20 cellular contexts compared by ENCODE assay signal in the genomic region with DNA sequence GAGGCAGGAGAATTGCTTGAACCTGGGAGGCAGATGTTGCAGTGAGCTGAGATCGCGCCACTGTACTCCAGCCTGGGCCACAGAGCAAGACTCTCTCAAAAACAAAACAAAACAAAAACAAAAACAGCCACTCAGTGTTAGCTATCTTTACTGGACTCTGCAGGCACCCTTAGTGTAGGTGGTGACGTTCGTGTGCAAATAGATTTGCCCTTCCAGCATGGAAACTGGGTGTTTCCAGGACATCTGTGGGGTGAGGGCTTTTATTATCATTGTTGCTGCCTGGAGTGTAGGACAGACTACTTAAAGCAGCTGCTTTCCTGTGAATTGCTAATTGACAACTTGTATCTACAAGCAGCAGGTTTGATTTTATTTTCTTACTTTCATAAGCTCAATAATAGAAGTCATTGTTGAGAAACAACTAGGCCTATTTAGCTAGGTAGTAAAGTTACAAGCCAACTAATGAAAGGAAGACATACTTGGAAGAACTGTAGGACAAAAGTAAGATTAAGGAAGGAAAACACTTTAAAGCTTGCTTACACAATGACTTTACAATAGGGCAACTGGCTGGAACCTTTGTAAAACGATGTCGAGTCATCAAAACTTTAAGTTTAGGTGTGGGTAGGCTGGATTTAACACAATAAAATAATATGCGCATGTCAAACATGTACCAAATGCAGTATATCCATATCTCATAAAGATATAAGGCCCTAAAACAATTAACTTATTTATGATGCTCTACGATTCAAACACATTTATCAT.
"Had no signal": no experiment of that assay in that cellular context is flagged by ENCODE, and none has a peak within 500 bp of the region (broad histone marks: within the 10 kb centered on the region; RNA-seq: fewer than 3 reads in every experiment).

No MANE protein-coding gene starts in this region.

- H3K9me3 Mint-ChIP-seq: activated CD4-positive, alpha-beta memory T cell treated with anti-CD3 and anti-CD28 coated beads for 36 hours; activated T-cell treated with anti-CD3 and anti-CD28 coated beads, Interleukin-2, amount 50 U/mL, for 4 hours; naive thymus-derived CD8-positive, alpha-beta T cell had no signal

- H3K4me1 Mint-ChIP-seq: activated CD4-positive, alpha-beta T cell treated with anti-CD3 and anti-CD28 coated beads for 36 hours; naive thymus-derived CD8-positive, alpha-beta T cell had no signal

- H3K9me3 ChIP-seq: prostate gland, upper lobe of right lung had no signal

- H3K4me1 ChIP-seq: foreskin keratinocyte, prostate gland, upper lobe of right lung had no signal

- DNase-seq: activated CD4-positive, alpha-beta memory T cell treated with anti-CD3 and anti-CD28 coated beads for 36 hours; activated CD4-positive, alpha-beta T cell treated with anti-CD3 and anti-CD28 coated beads for 36 hours; activated effector memory CD4-positive, alpha-beta T cell treated with anti-CD3 and anti-CD28 coated beads, Interleukin-2, amount 50 U/mL, for 16 hours; activated T-cell treated with anti-CD3 and anti-CD28 coated beads, Interleukin-2, amount 50 U/mL, for 4 hours; amniotic stem cell; foreskin keratinocyte; head of caudate nucleus; naive thymus-derived CD8-positive, alpha-beta T cell; right cardiac atrium; stimulated activated CD4-positive, alpha-beta T cell treated with anti-CD3 and anti-CD28 coated beads, Interleukin-4, amount 100 ng/mL, for 4 hours; stimulated activated CD8-positive, alpha-beta memory T cell treated with anti-CD3 and anti-CD28 coated beads, Interleukin-4, amount 100 ng/mL, for 48 hours; stimulated activated naive CD8-positive, alpha-beta T cell treated with anti-CD3 and anti-CD28 coated beads, Interleukin-15, Interleukin-2, amounts not matched to agents 100 U/mL and 50 U/mL, for 24 hours; T-helper 1 cell; upper lobe of right lung; WERI-Rb-1 had no signal

- H3K4me3 ChIP-seq: lung, prostate gland, smooth muscle cell, upper lobe of right lung had no signal

- H3K36me3 Mint-ChIP-seq: activated CD4-positive, alpha-beta memory T cell treated with anti-CD3 and anti-CD28 coated beads for 36 hours; activated naive CD8-positive, alpha-beta T cell; naive thymus-derived CD8-positive, alpha-beta T cell had no signal

- H3K27ac ChIP-seq: foreskin keratinocyte, prostate gland, upper lobe of right lung, WERI-Rb-1 had no signal

- ATAC-seq: activated CD4-positive, alpha-beta T cell treated with anti-CD3 and anti-CD28 coated beads for 36 hours; activated T-cell treated with anti-CD3 and anti-CD28 coated beads, Interleukin-2, amount 50 U/mL, for 4 hours; foreskin keratinocyte; naive thymus-derived CD8-positive, alpha-beta T cell; right cardiac atrium; SK-N-SH treated with all-trans-retinoic acid at 6 μM for 48 hours; stimulated activated naive CD8-positive, alpha-beta T cell treated with anti-CD3 and anti-CD28 coated beads, Interleukin-15, Interleukin-2, amounts not matched to agents 100 U/mL and 50 U/mL, for 24 hours; upper lobe of right lung had no signal

- H3K27me3 ChIP-seq: foreskin keratinocyte, upper lobe of right lung had no signal

- H3K27me3 Mint-ChIP-seq: activated CD4-positive, alpha-beta memory T cell treated with anti-CD3 and anti-CD28 coated beads for 36 hours; activated CD4-positive, alpha-beta T cell treated with anti-CD3 and anti-CD28 coated beads for 36 hours; activated naive CD8-positive, alpha-beta T cell had no signal

- H3K36me3 ChIP-seq: prostate gland, upper lobe of right lung, WERI-Rb-1 had no signal

- H3K4me3 Mint-ChIP-seq: activated CD4-positive, alpha-beta memory T cell treated with anti-CD3 and anti-CD28 coated beads for 36 hours; activated CD4-positive, alpha-beta T cell treated with anti-CD3 and anti-CD28 coated beads for 36 hours; activated naive CD8-positive, alpha-beta T cell; activated T-cell treated with anti-CD3 and anti-CD28 coated beads, Interleukin-2, amount 50 U/mL, for 4 hours; naive thymus-derived CD8-positive, alpha-beta T cell had no signal

- H3K27ac Mint-ChIP-seq: activated CD4-positive, alpha-beta memory T cell treated with anti-CD3 and anti-CD28 coated beads for 36 hours; activated CD4-positive, alpha-beta T cell treated with anti-CD3 and anti-CD28 coated beads for 36 hours; activated naive CD8-positive, alpha-beta T cell; naive thymus-derived CD8-positive, alpha-beta T cell had no signal
